Comparison of ENCODE assay signal across 19 cellular contexts in the genomic region with DNA sequence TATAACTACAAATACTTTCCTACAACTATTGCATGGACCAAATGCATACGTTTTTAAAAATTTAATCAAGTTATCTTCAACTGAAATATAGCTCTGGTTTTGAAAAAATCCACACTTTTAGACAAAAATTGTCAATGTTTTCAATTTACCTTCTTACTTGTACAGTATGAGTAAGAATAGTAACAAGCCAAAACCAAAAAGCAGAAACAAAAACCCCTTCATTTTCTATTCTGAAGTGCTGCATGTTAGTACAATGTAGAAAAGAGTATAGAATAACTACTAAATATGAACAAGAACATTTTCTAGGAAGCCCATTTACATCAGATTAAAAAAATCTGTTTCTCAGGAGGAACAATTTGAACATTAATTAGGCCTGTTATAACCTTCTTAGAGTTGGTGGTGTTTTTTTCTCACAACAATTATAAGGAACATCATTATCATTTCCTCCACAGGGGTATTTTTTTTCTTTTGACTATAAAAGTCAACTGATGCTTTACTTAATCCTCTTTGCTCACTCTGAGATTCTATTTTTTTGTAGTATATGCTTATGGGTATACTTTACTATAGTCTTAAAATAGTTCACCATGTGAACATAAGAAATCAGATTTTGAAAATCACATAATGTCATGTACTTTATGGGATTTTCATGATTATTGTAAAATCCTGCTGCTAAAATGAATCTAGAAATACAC.
"Had no signal": no experiment of that assay in that cellular context is flagged by ENCODE, and none has a peak within 500 bp of the region (broad histone marks: within the 10 kb centered on the region; RNA-seq: fewer than 3 reads in every experiment).

No MANE protein-coding gene starts in this region.

- H3K27me3 ChIP-seq: cardiac muscle cell, esophagus muscularis mucosa, heart right ventricle, spleen had no signal

- H3K36me3 ChIP-seq: cardiac muscle cell, thoracic aorta had no signal

- DNase-seq: activated CD4-positive, alpha-beta T cell treated with anti-CD3 and anti-CD28 coated beads, Interleukin-2, amount 50 U/mL, for 4 hours; activated CD4-positive, CD25-positive, alpha-beta regulatory T cell treated with anti-CD3 and anti-CD28 coated beads, Interleukin-2, amount 50 U/mL, for 72 hours; activated naive CD8-positive, alpha-beta T cell treated with anti-CD3 and anti-CD28 coated beads for 36 hours; amygdala; dermis blood vessel endothelial cell; effector memory CD4-positive, alpha-beta T cell; heart right ventricle; immature natural killer cell; left ventricle myocardium superior; occipital lobe; retina; spleen; stimulated activated CD4-positive, alpha-beta T cell treated with anti-CD3 and anti-CD28 coated beads, Interleukin-4, amount 100 ng/mL, for 4 hours had no signal

- H3K4me1 ChIP-seq: esophagus muscularis mucosa, heart right ventricle, spleen had no signal

- H3K4me3 ChIP-seq: cardiac muscle cell, esophagus muscularis mucosa, heart right ventricle, spleen, thoracic aorta had no signal

- ATAC-seq: heart right ventricle; left ventricle myocardium superior; stimulated activated memory B cell treated with anti-CD40 and anti-IgM and Interleukin-4, amounts not matched to agents 10 μg/mL and 1 μg/mL and 100 μg/mL, for 72 hours had no signal

- H3K9me3 ChIP-seq: esophagus muscularis mucosa, heart right ventricle, spleen, thoracic aorta had no signal

- FAIRE-seq: endothelial cell of umbilical vein had no signal

- H3K27ac ChIP-seq: cardiac muscle cell, esophagus muscularis mucosa, heart right ventricle, spleen, thoracic aorta, VCaP had no signal
